In genomic region chr1:56215771-56216170, GRCh38 we compare ENCODE assay signal across 24 cellular contexts.
"Had no signal": no experiment of that assay in that cellular context is flagged by ENCODE, and none has a peak within 500 bp of the region (broad histone marks: within the 10 kb centered on the region; RNA-seq: fewer than 3 reads in every experiment).

No MANE protein-coding gene starts in this region.

- ATAC-seq: activated CD8-positive, alpha-beta memory T cell treated with anti-CD3 and anti-CD28 coated beads, Interleukin-2, amount 10 ng/mL, durations not matched to agents 7 days and 5 days; activated naive CD4-positive, alpha-beta T cell treated with anti-CD3 and anti-CD28 coated beads, Interleukin-2, amount 50 U/mL, for 72 hours; activated naive CD8-positive, alpha-beta T cell treated with anti-CD3 and anti-CD28 coated beads, Interleukin-2, amount 50 U/mL, for 24 hours; Panc1 had no signal

- H3K27me3 ChIP-seq: brain microvascular endothelial cell, cardiac muscle cell had no signal

- H3K27me3 Mint-ChIP-seq: activated CD4-positive, alpha-beta T cell treated with anti-CD3 and anti-CD28 coated beads, Interleukin-2, amount 10 ng/mL, durations not matched to agents 24 days and 14 days; activated CD8-positive, alpha-beta memory T cell treated with anti-CD3 and anti-CD28 coated beads, Interleukin-2, amount 10 ng/mL, durations not matched to agents 7 days and 5 days; activated naive CD8-positive, alpha-beta T cell treated with anti-CD3 and anti-CD28 coated beads, Interleukin-2, amount 50 U/mL, for 24 hours; activated T-cell treated with anti-CD3 and anti-CD28 coated beads, Interleukin-2, amount 50 U/mL, for 24 hours had no signal

- H3K36me3 Mint-ChIP-seq: activated CD8-positive, alpha-beta memory T cell treated with anti-CD3 and anti-CD28 coated beads, Interleukin-2, amount 10 ng/mL, durations not matched to agents 7 days and 5 days; activated naive CD4-positive, alpha-beta T cell treated with anti-CD3 and anti-CD28 coated beads, Interleukin-2, amount 50 U/mL, for 72 hours had no signal

- H3K4me2 ChIP-seq: KMS-11 had no signal

- H3K4me1 Mint-ChIP-seq: activated B cell treated with CpG ODN at 0.5 μM for 24 hours; activated CD4-positive, alpha-beta T cell treated with anti-CD3 and anti-CD28 coated beads, Interleukin-2, amount 10 ng/mL, durations not matched to agents 24 days and 14 days; activated CD8-positive, alpha-beta memory T cell treated with anti-CD3 and anti-CD28 coated beads, Interleukin-2, amount 10 ng/mL, durations not matched to agents 7 days and 5 days; activated naive CD8-positive, alpha-beta T cell treated with anti-CD3 and anti-CD28 coated beads, Interleukin-2, amount 50 U/mL, for 24 hours had no signal

- H3K27ac Mint-ChIP-seq: activated B cell treated with CpG ODN at 0.5 μM for 24 hours; activated CD4-positive, alpha-beta T cell treated with anti-CD3 and anti-CD28 coated beads, Interleukin-2, amount 10 ng/mL, durations not matched to agents 24 days and 14 days; activated CD8-positive, alpha-beta memory T cell treated with anti-CD3 and anti-CD28 coated beads, Interleukin-2, amount 10 ng/mL, durations not matched to agents 7 days and 5 days; activated naive CD4-positive, alpha-beta T cell treated with anti-CD3 and anti-CD28 coated beads, Interleukin-2, amount 50 U/mL, for 72 hours; activated naive CD8-positive, alpha-beta T cell treated with anti-CD3 and anti-CD28 coated beads, Interleukin-2, amount 50 U/mL, for 24 hours; activated T-cell treated with anti-CD3 and anti-CD28 coated beads, Interleukin-2, amount 50 U/mL, for 24 hours; T-helper 1 cell treated with Interleukin-12 subunit alpha and Interleukin-12 subunit beta and Interleukin-4 antibody, amounts not matched to agents 30 μg/mL and 1 μg/mL, for 36 hours had no signal

- H3K9ac ChIP-seq: KMS-11 had no signal

- DNase-seq: activated B cell treated with CpG ODN at 0.5 μM for 24 hours; activated CD4-positive, alpha-beta T cell treated with anti-CD3 and anti-CD28 coated beads for 1 hour; activated CD4-positive, alpha-beta T cell treated with anti-CD3 and anti-CD28 coated beads, Interleukin-2, amount 10 ng/mL, durations not matched to agents 24 days and 14 days; activated CD4-positive, alpha-beta T cell treated with anti-CD3 and anti-CD28 coated beads, Interleukin-2, amount 50 U/mL, for 48 hours; activated CD8-positive, alpha-beta memory T cell treated with anti-CD3 and anti-CD28 coated beads, Interleukin-2, amount 10 ng/mL, durations not matched to agents 7 days and 5 days; activated effector memory CD4-positive, alpha-beta T cell treated with anti-CD3 and anti-CD28 coated beads, Interleukin-2, amount 50 U/mL, for 16 hours; activated naive CD4-positive, alpha-beta T cell treated with Interleukin-2 at 50 U/mL for 16 hours; activated naive CD8-positive, alpha-beta T cell treated with anti-CD3 and anti-CD28 coated beads, Interleukin-2, amount 50 U/mL, for 24 hours; activated T-cell treated with anti-CD3 and anti-CD28 coated beads, Interleukin-2, amount 50 U/mL, for 24 hours; brain microvascular endothelial cell; NCI-H1105; NCI-H1436; NCI-H1694 treated with DMSO at 0.1 percent for 48 hours; NCI-H2029 treated with DMSO at 0.1 percent for 48 hours; NCI-H510A treated with DMSO at 0.1 percent for 48 hours; NCI-H69; NK-92 treated with Interleukin-12 subunit alpha and Interleukin-12 subunit beta, amount 100 ng/mL, for 24 hours; OCI-M1; SHP77 had no signal

- H3K9me3 Mint-ChIP-seq: activated B cell treated with CpG ODN at 0.5 μM for 24 hours; activated CD4-positive, alpha-beta T cell treated with anti-CD3 and anti-CD28 coated beads, Interleukin-2, amount 10 ng/mL, durations not matched to agents 24 days and 14 days; activated naive CD4-positive, alpha-beta T cell treated with anti-CD3 and anti-CD28 coated beads, Interleukin-2, amount 50 U/mL, for 72 hours; activated naive CD8-positive, alpha-beta T cell treated with anti-CD3 and anti-CD28 coated beads, Interleukin-2, amount 50 U/mL, for 24 hours; activated T-cell treated with anti-CD3 and anti-CD28 coated beads, Interleukin-2, amount 50 U/mL, for 24 hours; T-helper 1 cell treated with Interleukin-12 subunit alpha and Interleukin-12 subunit beta and Interleukin-4 antibody, amounts not matched to agents 30 μg/mL and 1 μg/mL, for 36 hours had no signal

- H3K36me3 ChIP-seq: brain microvascular endothelial cell, cardiac muscle cell had no signal

- H3K4me3 Mint-ChIP-seq: activated B cell treated with CpG ODN at 0.5 μM for 24 hours; activated CD4-positive, alpha-beta T cell treated with anti-CD3 and anti-CD28 coated beads, Interleukin-2, amount 10 ng/mL, durations not matched to agents 24 days and 14 days; activated CD8-positive, alpha-beta memory T cell treated with anti-CD3 and anti-CD28 coated beads, Interleukin-2, amount 10 ng/mL, durations not matched to agents 7 days and 5 days; activated naive CD8-positive, alpha-beta T cell treated with anti-CD3 and anti-CD28 coated beads, Interleukin-2, amount 50 U/mL, for 24 hours; activated T-cell treated with anti-CD3 and anti-CD28 coated beads, Interleukin-2, amount 50 U/mL, for 24 hours; T-helper 1 cell treated with Interleukin-12 subunit alpha and Interleukin-12 subunit beta and Interleukin-4 antibody, amounts not matched to agents 30 μg/mL and 1 μg/mL, for 36 hours had no signal

- H3K4me3 ChIP-seq: cardiac muscle cell had no signal

- H3K27ac ChIP-seq: brain microvascular endothelial cell, cardiac muscle cell, KMS-11 had no signal
